21 cellular contexts compared by ENCODE assay signal in the genomic region with DNA sequence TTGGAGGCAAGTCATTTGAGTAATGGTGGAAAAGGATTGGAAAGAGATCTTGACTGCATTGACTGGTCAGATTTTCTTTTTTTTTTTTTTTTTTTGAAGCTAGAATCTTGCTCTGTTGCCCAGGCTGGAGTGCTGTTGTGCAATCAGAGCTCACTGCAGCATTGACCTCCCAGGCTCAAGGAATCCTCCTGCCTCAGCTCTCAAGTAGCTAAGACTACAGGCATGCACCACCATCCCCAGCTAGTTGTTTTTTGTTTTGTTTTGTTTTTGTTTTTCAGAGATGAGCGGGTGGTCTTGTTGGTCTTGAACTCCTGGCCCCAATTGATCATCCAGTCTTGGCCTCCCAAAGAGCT. TPM values are rescaled to one million over a fixed set of nuclear protein-coding genes. Genes with fewer than 3 reads are reported as not detected.
DNase-seq lines count a peak whose midpoint lies in the region; ATAC-seq, FAIRE-seq and TF ChIP-seq lines count a peak whose summit lies in the region.
"Had no signal": no experiment of that assay in that cellular context is flagged by ENCODE, and none has a peak within 500 bp of the region (broad histone marks: within the 10 kb centered on the region; RNA-seq: fewer than 3 reads in every experiment).

No MANE protein-coding gene starts in this region.

- in situ Hi-C loops in HepG2 (cut with HindIII; ENCODE audit: extremely low pct_ligation_motif_present, low pct_unique_long_range_greater_than_20kb) = no loop called here

- H3K4me1 ChIP-seq in HepG2 (ENCODE audit: insufficient read depth, low read length) (peaks cover 39% of the 10 kb centered on the region), right lobe of liver (peaks cover 0 to 38% (median 8%) of the 10 kb centered on the region in 4 donors), kidney (ENCODE audit: control insufficient read depth in 1 of 2, insufficient read depth in 1 of 2, low read depth in 1 of 2, low read length in 2 of 2) (no peaks in the 10 kb centered on the region)
- H3K4me1 ChIP-seq: BLaER1 had no signal

- WGBS in HepG2 (ENCODE audit: low lambda C conversion rate) = 80% methylated on average over 1 of the region's 1 CpG
- no CpG with 5 or more reads among the region's 1 CpG for WGBS in right lobe of liver (ENCODE audit: insufficient coverage, low coverage, low lambda C conversion rate, missing lambda C conversion rate)

- TF ChIP-seq POLR2A in HepG2 (IDR thresholded peaks at IDR 0.05; ENCODE audit: insufficient read depth in 1 of 2, low read depth in 2 of 2, low read length in 2 of 2) (no peak), right lobe of liver (IDR thresholded peaks at IDR 0.05) (no peak)

- H3K9ac ChIP-seq in HepG2 (ENCODE audit: insufficient read depth, low read depth, low read length) (no peak overlapping the region), kidney (ENCODE audit: low read length in 2 of 2) (no peak overlapping the region)
- H3K9ac ChIP-seq: BLaER1 had no signal

- H3K4me2 ChIP-seq in HepG2 (ENCODE audit: low read depth, low read length) = no peak overlapping the region
- H3K4me2 ChIP-seq: BLaER1 had no signal

- no TSS peak for BruUV-seq in HepG2 (replicated peaks; lab: Mats Ljungman, UMichigan)

- ATAC-seq in HepG2 = no peak
- no peak for ATAC-seq in right lobe of liver
- ATAC-seq: GM12878 had no signal

- H4K20me1 ChIP-seq in HepG2 (ENCODE audit: insufficient read depth, low read length) = no peaks in the 10 kb centered on the region
- H4K20me1 ChIP-seq: BLaER1 had no signal

- FAIRE-seq in HepG2 (lab: Jason Lieb, UNC) = no peak
- no peak for FAIRE-seq in kidney (lab: Jason Lieb, UNC)
- FAIRE-seq: GM12878, H54, HTR-8/SVneo had no signal

- H3K4me3 ChIP-seq in HepG2 (replicated peaks in 1 of 3; ENCODE audit: insufficient read depth in 1 of 3, low read depth in 2 of 3, low read length in 3 of 3) (no peak overlapping the region), right lobe of liver (no peak overlapping the region), kidney (ENCODE audit: low read length in 2 of 2) (no peak overlapping the region)
- H3K4me3 ChIP-seq: BLaER1, GM12878 had no signal

- no peak for TF ChIP-seq CTCF in HepG2 (CRISPR knock-in tag; IDR thresholded peaks at IDR 0.05)
- no peak for TF ChIP-seq CTCF in right lobe of liver (IDR thresholded peaks at IDR 0.05)
- TF ChIP-seq CTCF in VCaP (conservative IDR thresholded peaks at IDR 0.05) = no peak
- no peak for TF ChIP-seq CTCF in kidney (IDR thresholded peaks at IDR 0.05; ENCODE audit: borderline replicate concordance, extremely low read depth, insufficient read depth)

- no peak overlapping the region for H2AFZ ChIP-seq in HepG2 (ENCODE audit: low read length)

- intact Hi-C loops in HepG2 (cut with micrococcal nuclease; ENCODE audit: unreplicated experiment) (no loop called here), right lobe of liver (cut with DNase I) (no loop called here), kidney (cut with DNase I) (no loop called here)

- no peak overlapping the region for H3K27ac ChIP-seq in HepG2 (ENCODE audit: extremely low read length, insufficient read depth, low read length)
- H3K27ac ChIP-seq in right lobe of liver = no peak overlapping the region
- peak overlapping the region; percentile 87 for H3K27ac ChIP-seq in VCaP
- H3K27ac ChIP-seq in kidney (ENCODE audit: low read depth in 2 of 2, low read length in 2 of 2) = no peak overlapping the region
- H3K27ac ChIP-seq: BLaER1 had no signal

- CTCF ChIA-PET in HepG2 (lab: Yijun Ruan, JAX; ENCODE audit: low intra/inter-chr PET ratio, low total read pairs) = no interaction called here

- no peaks in the 10 kb centered on the region for H3K36me3 ChIP-seq in HepG2 (replicated peaks in 1 of 2; ENCODE audit: control insufficient read depth in 1 of 2, insufficient read depth in 2 of 2, low read length in 2 of 2)
- no peaks in the 10 kb centered on the region for H3K36me3 ChIP-seq in right lobe of liver
- H3K36me3 ChIP-seq in kidney (ENCODE audit: control insufficient read depth in 1 of 2, insufficient read depth in 2 of 2, low read length in 2 of 2) = no peaks in the 10 kb centered on the region
- H3K36me3 ChIP-seq: BLaER1 had no signal

- no peaks in the 10 kb centered on the region for H3K79me2 ChIP-seq in HepG2 (ENCODE audit: insufficient read depth, low read length)

- TF ChIP-seq RAD21 in HepG2 (CRISPR knock-in tag; IDR thresholded peaks at IDR 0.05) = no peak

- H3K9me3 ChIP-seq in HepG2 (ENCODE audit: low read length) (no peaks in the 10 kb centered on the region), right lobe of liver (no peaks in the 10 kb centered on the region), kidney (ENCODE audit: control insufficient read depth in 1 of 2, low read length in 2 of 2) (no peaks in the 10 kb centered on the region)
- H3K9me3 ChIP-seq: BLaER1 had no signal

- DNase-seq in HepG2 (ENCODE audit: low spot score) (no peak), right lobe of liver (no peak), kidney (peak; percentile 5), C1 segment of cervical spinal cord (lab: John Stamatoyannopoulos, UW) (no peak), H4 (ENCODE audit: low spot score) (no peak), pons (ENCODE audit: low spot score) (no peak)
- DNase-seq: 8988T; CD4-positive, CD25-positive, alpha-beta regulatory T cell; CD8-positive, alpha-beta memory T cell; COR-L47; DMS 273 treated with DMSO at 0.1 percent for 48 hours; DMS53; DND-41; EL; HCEC 1CT; HFFc6 had no signal

- TF ChIP-seq EP300 in HepG2 (IDR thresholded peaks at IDR 0.05; ENCODE audit: low read depth in 2 of 2, low read length in 2 of 2) (no peak), HepG2 (CRISPR knock-in tag; IDR thresholded peaks at IDR 0.05; ENCODE audit: borderline replicate concordance) (no peak)

- H3K27me3 ChIP-seq in HepG2 (ENCODE audit: control insufficient read depth in 1 of 2, insufficient read depth in 2 of 2, low read length in 2 of 2) (peaks cover 1 to 10% of the 10 kb centered on the region in 2 experiments; a peak in 2 of 5 replicates), right lobe of liver (no peaks in the 10 kb centered on the region)
- H3K27me3 ChIP-seq: BLaER1 had no signal

- POLR2A ChIA-PET in HepG2 (lab: Yijun Ruan, JAX) = no interaction called here

TF ChIP-seq in HepG2, 621 proteins besides CTCF, POLR2A, EP300 and RAD21:
- TF ChIP-seq USF2 (IDR thresholded peaks at IDR 0.05; ENCODE audit: low read depth, low read length) = no peak
- TF ChIP-seq USF2 (CRISPR knock-in tag; IDR thresholded peaks at IDR 0.05; ENCODE audit: borderline replicate concordance) = no peak
- peak; percentile 14; the same call in 1 of the 2 replicates for TF ChIP-seq CEBPB (IDR thresholded peaks at IDR 0.05; ENCODE audit: borderline replicate concordance, low read depth, low read length)
- no peak for TF ChIP-seq ZNF234 (CRISPR knock-in tag; conservative IDR thresholded peaks at IDR 0.05)
- TF ChIP-seq ZFP62 (CRISPR knock-in tag; IDR thresholded peaks at IDR 0.05) = no peak

RNA-seq across cellular contexts. Expression of gene FAM222A, which starts 30.9 kb away (rescaled TPM):
- total RNA-seq in HepG2 (2016; rRNA removed; fragmentation: Illumina TruSeq; extraction: Trizol) = 7.2 and 9.6 TPM in 2 replicates
- total RNA-seq in HepG2 (2016; cell fraction: cytosol; rRNA removed; fragmentation: Illumina TruSeq; extraction: Trizol; ENCODE audit: low read depth) = 1.9 and 2.5 TPM in 2 replicates
- 5.6 and 8.3 TPM in 2 replicates for total RNA-seq in HepG2 (2016; cell fraction: insoluble cytoplasmic fraction; rRNA removed; fragmentation: Illumina TruSeq; extraction: Trizol)
- 7.5 TPM in 2 replicates for total RNA-seq in HepG2 (2016; cell fraction: membrane; rRNA removed; fragmentation: Illumina TruSeq; extraction: Trizol)
- 7.0 and 7.5 TPM in 2 replicates for total RNA-seq in HepG2 (2016; cell fraction: nucleus; rRNA removed; fragmentation: Illumina TruSeq; extraction: Trizol)
- polyA plus RNA-seq in HepG2 (2011; rRNA removed) = 2.7 and 3.7 TPM in 2 replicates
- 2.0 and 3.0 TPM in 2 replicates for polyA plus RNA-seq in HepG2 (2011; cell fraction: cytosol; rRNA removed)
- 3.8 and 4.7 TPM in 2 replicates for polyA plus RNA-seq in HepG2 (2011; cell fraction: nucleus; rRNA removed)
- polyA plus RNA-seq in HepG2 (2012) = 2.5 and 2.9 TPM in 2 replicates
- polyA plus RNA-seq in HepG2 (2016; cell fraction: cytosol; fragmentation: Illumina TruSeq; extraction: Trizol; ENCODE audit: low read depth) = 2.5 and 2.6 TPM in 2 replicates
- 9.4 and 11.8 TPM in 2 replicates for polyA plus RNA-seq in HepG2 (2016; cell fraction: insoluble cytoplasmic fraction; fragmentation: Illumina TruSeq; extraction: Trizol; ENCODE audit: low read depth)
- polyA plus RNA-seq in HepG2 (2016; cell fraction: membrane; fragmentation: Illumina TruSeq; extraction: Trizol; ENCODE audit: low read depth) = 8.4 and 9.5 TPM in 2 replicates
- 9.3 and 9.9 TPM in 2 replicates for polyA plus RNA-seq in HepG2 (2016; cell fraction: nucleus; fragmentation: Illumina TruSeq; extraction: Trizol; ENCODE audit: insufficient read depth, low read depth)
- 2.9 and 8.9 TPM in 2 replicates for polyA minus RNA-seq in HepG2 (2011; rRNA and poly(A)+ RNA removed; ENCODE audit: low replicate concordance)
- polyA minus RNA-seq in HepG2 (2011; cell fraction: cytosol; rRNA and poly(A)+ RNA removed) = 3.6 and 4.0 TPM in 2 replicates
- 7.9 and 8.2 TPM in 2 replicates for polyA minus RNA-seq in HepG2 (2011; cell fraction: nucleus; rRNA and poly(A)+ RNA removed)
- 1 to 10 TPM in 5 of 6 experiments, under 1 TPM in 1; 0.34 to 4.3 (median 1.2) TPM for total RNA-seq in right lobe of liver
- total RNA-seq in kidney = 3.7 TPM
- 12.5 TPM for polyA plus RNA-seq in kidney (ENCODE audit: insufficient read depth, low read depth, low replicate concordance)
- total RNA-seq in H4 (2014; rRNA removed; shearing (Covaris generic)) = 0.68 and 1.2 TPM in 2 replicates
